ENCODE assay signal across 13 cellular contexts in the genomic region with DNA sequence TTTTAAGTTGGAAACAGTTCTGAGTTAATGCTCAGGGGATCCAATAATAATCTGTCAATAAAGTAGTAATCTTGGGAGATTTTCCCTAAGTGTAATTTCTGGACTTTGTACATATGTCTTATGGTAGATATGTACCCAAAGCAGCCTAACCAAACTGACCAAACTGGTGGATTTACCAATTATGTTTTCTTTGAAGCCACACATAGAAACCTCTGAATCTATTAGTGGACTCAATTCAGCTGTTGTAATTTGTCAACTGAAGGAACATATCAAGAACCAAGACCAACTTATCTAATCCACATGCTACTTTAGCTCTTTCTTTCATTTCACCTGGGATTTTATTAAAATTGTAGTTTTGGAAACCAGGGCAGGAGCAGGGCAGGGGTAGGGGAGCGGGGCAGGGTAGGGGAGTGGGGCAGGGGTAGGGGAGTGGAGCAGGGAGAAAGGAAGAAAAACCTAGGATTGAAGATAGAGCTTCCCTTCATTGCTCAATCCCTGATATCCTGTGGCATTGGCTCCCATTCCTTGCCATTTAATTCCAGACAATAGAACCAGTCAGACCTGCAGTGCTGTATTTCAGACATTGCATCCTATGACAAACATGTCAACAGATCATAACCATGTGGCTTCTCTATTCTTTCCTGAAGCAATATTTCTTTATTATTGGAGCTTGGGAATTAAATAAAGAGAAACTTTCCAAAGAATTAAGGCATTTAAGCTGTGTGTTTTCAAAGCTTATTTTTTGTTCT.
DNase-seq lines count a peak whose midpoint lies in the region; ATAC-seq, FAIRE-seq and TF ChIP-seq lines count a peak whose summit lies in the region.
"Had no signal": no experiment of that assay in that cellular context is flagged by ENCODE, and none has a peak within 500 bp of the region (broad histone marks: within the 10 kb centered on the region; RNA-seq: fewer than 3 reads in every experiment).

No MANE protein-coding gene starts in this region.

- H3K27me3 ChIP-seq in osteoblast (ENCODE audit: insufficient read depth, low read length) = no peaks in the 10 kb centered on the region
- H3K27me3 ChIP-seq: spleen had no signal

- H4K20me1 ChIP-seq in osteoblast (ENCODE audit: insufficient read depth, low read length) = no peaks in the 10 kb centered on the region

- H3K4me1 ChIP-seq in osteoblast (ENCODE audit: insufficient read depth, low read length) = peaks cover 13% of the 10 kb centered on the region

- H3K4me3 Mint-ChIP-seq in activated T-helper 2 cell treated with anti-CD3 and anti-CD28 coated beads, Interferon-gamma antibody, Interleukin-2, Interleukin-4, amounts not matched to agents 10 μg/mL and 5 μg/mL and 100 μg/mL, durations not matched to agents 14 hours and 24 hours and 36 hours (ENCODE audit: low read depth) = no peak overlapping the region

- no peaks in the 10 kb centered on the region for H3K36me3 ChIP-seq in osteoblast (ENCODE audit: insufficient read depth, low read length)
- H3K36me3 ChIP-seq: spleen had no signal

- ATAC-seq in GM18868 (IDR thresholded peaks at IDR 0.05; ENCODE audit: unreplicated experiment) = peak; percentile 17
- ATAC-seq in HG02870 (IDR thresholded peaks at IDR 0.05; ENCODE audit: unreplicated experiment) = peak; percentile 11
- ATAC-seq: left lobe of liver had no signal

- H3K4me2 ChIP-seq in osteoblast (ENCODE audit: insufficient read depth, low read length) = peak overlapping the region; percentile 65

- no peaks in the 10 kb centered on the region for H3K79me2 ChIP-seq in osteoblast (ENCODE audit: insufficient read depth, low read length)

- no peak for FAIRE-seq in HTR-8/SVneo (lab: Jason Lieb, UNC)

- H3K9me3 ChIP-seq in osteoblast (ENCODE audit: low read depth, low read length) = no peaks in the 10 kb centered on the region
- H3K9me3 ChIP-seq: spleen had no signal

- H3K9me3 Mint-ChIP-seq in activated T-helper 2 cell treated with anti-CD3 and anti-CD28 coated beads, Interferon-gamma antibody, Interleukin-2, Interleukin-4, amounts not matched to agents 10 μg/mL and 5 μg/mL and 100 μg/mL, durations not matched to agents 14 hours and 24 hours and 36 hours = peaks cover 11% of the 10 kb centered on the region

- peak overlapping the region; percentile 57 for H2AFZ ChIP-seq in osteoblast (ENCODE audit: low read length)

- no peak for DNase-seq in activated T-helper 2 cell treated with anti-CD3 and anti-CD28 coated beads, Interferon-gamma antibody, Interleukin-2, Interleukin-4, amounts not matched to agents 10 μg/mL and 5 μg/mL and 100 μg/mL, durations not matched to agents 14 hours and 24 hours and 36 hours (ENCODE audit: low spot score)
- DNase-seq in osteoblast (ENCODE audit: insufficient read length, low spot score, missing footprints) = no peak
- no peak for DNase-seq in AG20443 (ENCODE audit: low spot score)
- DNase-seq in UCSD-AML1 (lab: John Stamatoyannopoulos, UW; ENCODE audit: unreplicated experiment) = no peak
- no peak for DNase-seq in stimulated activated CD4-positive, alpha-beta T cell treated with anti-CD3 and anti-CD28 coated beads, Interleukin-4, amount 100 ng/mL, for 4 hours
- no peak for DNase-seq in HTR-8/SVneo (ENCODE audit: insufficient read length, low spot score)
- DNase-seq: activated CD4-positive, alpha-beta T cell treated with anti-CD3 and anti-CD28 coated beads for 4 hours; NCI-H1105; spleen; stimulated activated naive CD4-positive, alpha-beta T cell had no signal

- H3K27ac ChIP-seq in osteoblast (ENCODE audit: low read depth, low read length) = peak overlapping the region; percentile 94

- intact Hi-C loops in activated T-helper 2 cell treated with anti-CD3 and anti-CD28 coated beads, Interferon-gamma antibody, Interleukin-2, Interleukin-4, amounts not matched to agents 10 μg/mL and 5 μg/mL and 100 μg/mL, durations not matched to agents 14 hours and 24 hours and 36 hours (cut with micrococcal nuclease) = loop anchor here (1.0 to 2.0 kb wide), 3 partner anchors 13 to 37 kb away; no protein-coding TSS in a partner anchor

- peaks cover under 1% of the 10 kb centered on the region for H3K27me3 Mint-ChIP-seq in activated T-helper 2 cell treated with anti-CD3 and anti-CD28 coated beads, Interferon-gamma antibody, Interleukin-2, Interleukin-4, amounts not matched to agents 10 μg/mL and 5 μg/mL and 100 μg/mL, durations not matched to agents 14 hours and 24 hours and 36 hours (ENCODE audit: low read depth)

- H3K4me3 ChIP-seq in osteoblast (ENCODE audit: insufficient read depth, low read length) = no peak overlapping the region
- H3K4me3 ChIP-seq: spleen had no signal

- peaks cover 20% of the 10 kb centered on the region for H3K4me1 Mint-ChIP-seq in activated T-helper 2 cell treated with anti-CD3 and anti-CD28 coated beads, Interferon-gamma antibody, Interleukin-2, Interleukin-4, amounts not matched to agents 10 μg/mL and 5 μg/mL and 100 μg/mL, durations not matched to agents 14 hours and 24 hours and 36 hours (ENCODE audit: low read depth)

- H3K27ac Mint-ChIP-seq in activated T-helper 2 cell treated with anti-CD3 and anti-CD28 coated beads, Interferon-gamma antibody, Interleukin-2, Interleukin-4, amounts not matched to agents 10 μg/mL and 5 μg/mL and 100 μg/mL, durations not matched to agents 14 hours and 24 hours and 36 hours = peak overlapping the region; percentile 53

- no peak for TF ChIP-seq CTCF in osteoblast (IDR thresholded peaks at IDR 0.05; ENCODE audit: extremely low read depth, low read depth, low read length)

- H3K36me3 Mint-ChIP-seq in activated T-helper 2 cell treated with anti-CD3 and anti-CD28 coated beads, Interferon-gamma antibody, Interleukin-2, Interleukin-4, amounts not matched to agents 10 μg/mL and 5 μg/mL and 100 μg/mL, durations not matched to agents 14 hours and 24 hours and 36 hours (ENCODE audit: low read depth) = peaks cover 8% of the 10 kb centered on the region
